Comparison of ENCODE assay signal across 16 cellular contexts in the genomic region with DNA sequence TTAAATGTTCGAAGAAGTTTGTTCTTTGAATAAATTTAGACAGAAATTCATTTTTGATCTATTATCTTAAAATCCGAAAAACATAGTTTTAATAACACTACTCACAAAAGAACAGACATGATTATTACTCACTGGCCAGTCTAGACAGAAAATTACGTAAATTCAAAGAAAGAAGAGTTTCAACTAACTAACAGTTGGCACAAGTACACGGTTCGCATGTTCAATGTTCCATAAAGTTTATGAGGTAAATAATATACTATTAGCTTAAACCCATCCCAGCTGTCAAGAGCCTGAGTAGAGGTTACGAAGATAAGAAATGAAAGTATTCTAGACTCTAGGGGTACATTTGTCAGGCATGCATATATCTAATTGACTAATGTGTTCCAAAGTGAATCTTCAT.
DNase-seq lines count a peak whose midpoint lies in the region; ATAC-seq, FAIRE-seq and TF ChIP-seq lines count a peak whose summit lies in the region.
"Had no signal": no experiment of that assay in that cellular context is flagged by ENCODE, and none has a peak within 500 bp of the region (broad histone marks: within the 10 kb centered on the region; RNA-seq: fewer than 3 reads in every experiment).

No MANE protein-coding gene starts in this region.

- no peak overlapping the region for H4K8ac ChIP-seq in IMR-90 (ENCODE audit: low read depth in 2 of 2, low read length in 2 of 2)

- H3K4me3 ChIP-seq in IMR-90 (ENCODE audit: insufficient read depth, low read depth, low read length) = no peak overlapping the region
- H3K4me3 ChIP-seq in SJSA1 = no peak overlapping the region
- H3K4me3 ChIP-seq in ovary = no peak overlapping the region
- H3K4me3 ChIP-seq: GM23248, HAP-1 had no signal

- BruUV-seq in IMR-90 (replicated peaks; lab: Mats Ljungman, UMichigan) = no TSS peak

- peaks cover 7% of the 10 kb centered on the region for H3K4me1 ChIP-seq in IMR-90 (ENCODE audit: control insufficient read depth, insufficient read depth, low read length)
- H3K4me1 ChIP-seq in SJSA1 (replicated peaks) = peaks cover 39% of the 10 kb centered on the region
- H3K4me1 ChIP-seq in ovary (ENCODE audit: insufficient read depth) = no peaks in the 10 kb centered on the region

- H2BK15ac ChIP-seq in IMR-90 (ENCODE audit: low read depth, low read length) = peak overlapping the region; percentile 61; the same call in 2 of the 3 replicates

- H3K27ac ChIP-seq in IMR-90 (ENCODE audit: insufficient read depth, low read length) (no peak overlapping the region), SJSA1 (peak overlapping the region; percentile 86), ovary (no peak overlapping the region)
- H3K27ac ChIP-seq: C4-2B, GM23248 had no signal

- no peak for TF ChIP-seq RAD21 in IMR-90 (IDR thresholded peaks at IDR 0.05; ENCODE audit: low read length)

- intact Hi-C loops in IMR-90 (cut with micrococcal nuclease) (no loop called here), ovary (cut with DNase I) (no loop called here)

- no peak overlapping the region for H2BK5ac ChIP-seq in IMR-90 (ENCODE audit: low read depth, low read length, poor library complexity, severe bottlenecking)

- peaks cover 3% of the 10 kb centered on the region; the same call in 1 of the 2 replicates for H4K20me1 ChIP-seq in IMR-90 (ENCODE audit: insufficient read depth, low read length)

- TF ChIP-seq POLR2A in IMR-90 (IDR thresholded peaks at IDR 0.05; ENCODE audit: low read depth, low read length) (no peak), ovary (IDR thresholded peaks at IDR 0.05) (no peak)

- H3K9me1 ChIP-seq in IMR-90 (ENCODE audit: insufficient read depth, low read length) = peaks cover 9% of the 10 kb centered on the region

- no peak overlapping the region for H2BK20ac ChIP-seq in IMR-90 (ENCODE audit: low read depth, low read length)

- H3K56ac ChIP-seq in IMR-90 (ENCODE audit: extremely low read depth, insufficient read depth, low read length) = no peak overlapping the region

- ATAC-seq in IMR-90 (ENCODE audit: low read depth) (no peak), GM18907 (IDR thresholded peaks at IDR 0.05; ENCODE audit: unreplicated experiment) (no peak)
- ATAC-seq: HepG2 had no signal

- no peak overlapping the region for H4K5ac ChIP-seq in IMR-90 (ENCODE audit: low read depth, low read length)

- H3K4me2 ChIP-seq in IMR-90 (ENCODE audit: low read depth, low read length) = no peak overlapping the region

- POLR2A ChIA-PET in IMR-90 (lab: Charles Lee; ENCODE audit: unreplicated experiment) = no interaction called here

- H3K27me3 ChIP-seq in IMR-90 (ENCODE audit: control insufficient read depth, insufficient read depth, low read length) (no peaks in the 10 kb centered on the region), SJSA1 (replicated peaks) (no peaks in the 10 kb centered on the region), ovary (no peaks in the 10 kb centered on the region)

- no peak overlapping the region for H2AK9ac ChIP-seq in IMR-90 (replicated peaks; ENCODE audit: low read depth, low read length, poor library complexity)

- H3K9me3 ChIP-seq in IMR-90 (ENCODE audit: control insufficient read depth, insufficient read depth, low read length) (no peaks in the 10 kb centered on the region), SJSA1 (replicated peaks) (no peaks in the 10 kb centered on the region), ovary (no peaks in the 10 kb centered on the region)
- H3K9me3 ChIP-seq: HAP-1 had no signal

- no peak overlapping the region for H3K14ac ChIP-seq in IMR-90 (replicated peaks; ENCODE audit: low read depth, low read length)

- H2AK5ac ChIP-seq in IMR-90 (ENCODE audit: low read depth, low read length) = no peak overlapping the region

- H3K23ac ChIP-seq in IMR-90 (ENCODE audit: low read depth, low read length) = no peak overlapping the region

- DNase-seq in IMR-90 (no peak), SJSA1 (ENCODE audit: low read depth in 1 of 2, low spot score in 2 of 2) (no peak), DMS153 treated with DMSO at 0.1 percent for 48 hours (lab: John Stamatoyannopoulos, UW; ENCODE audit: unreplicated experiment) (no peak), ovary (no peak)
- no peak for DNase-seq in stimulated activated naive CD4-positive, alpha-beta T cell (lab: John Stamatoyannopoulos, UW)
- DNase-seq: AML-193; CD4-positive, alpha-beta memory T cell; DMS153; DMS79 treated with DMSO at 0.1 percent for 48 hours; GF-D8; GM23248 had no signal

- dilution Hi-C loops in IMR-90 (cut with HindIII; ENCODE audit: low sequenced_read_pairs, unreplicated experiment) = no loop called here

- in situ Hi-C loops in IMR-90 (cut with MboI; ENCODE audit: low sequenced_read_pairs) = no loop called here

- H3K79me1 ChIP-seq in IMR-90 (ENCODE audit: low read depth in 1 of 2, low read length in 2 of 2) = peaks cover 36 to 56% of the 10 kb centered on the region in 2 experiments

- H3K18ac ChIP-seq in IMR-90 (ENCODE audit: low read depth, low read length) = no peak overlapping the region; the same call in 1 of the 2 replicates

- H3K36me3 ChIP-seq in IMR-90 (ENCODE audit: control insufficient read depth, insufficient read depth, low read length) = peaks cover 2% of the 10 kb centered on the region; the same call in 1 of the 2 replicates
- peaks cover 5% of the 10 kb centered on the region for H3K36me3 ChIP-seq in SJSA1
- H3K36me3 ChIP-seq in ovary = no peaks in the 10 kb centered on the region
- H3K36me3 ChIP-seq: HAP-1 had no signal

- no peak for TF ChIP-seq EP300 in ovary (IDR thresholded peaks at IDR 0.05)

- H2BK120ac ChIP-seq in IMR-90 (ENCODE audit: low read depth, low read length) = no peak overlapping the region

- FAIRE-seq in islet of Langerhans (lab: Jason Lieb, UNC) = peak; percentile 72
- FAIRE-seq: HepG2 had no signal

- no CpG with 5 or more reads among the region's 6 CpGs for WGBS in IMR-90 (ENCODE audit: extremely low coverage in 2 of 2, insufficient read length in 1 of 2), 2 experiments
- WGBS in ovary, 3 donors = 87 to 94% (median 91%) methylated on average over 6 of the region's 6 CpGs

- H2AFZ ChIP-seq in IMR-90 (replicated peaks; ENCODE audit: low read length, poor library complexity) = no peak overlapping the region
- H2AFZ ChIP-seq: GM23248 had no signal

- 0 out of 2 replicates have a peak overlapping the region, but pooled peaks have one; percentile 57 for H3K4ac ChIP-seq in IMR-90 (ENCODE audit: low read depth, low read length)

- CTCF ChIA-PET in IMR-90 (lab: Yijun Ruan, JAX) = no interaction called here

- H3K9ac ChIP-seq in IMR-90 (ENCODE audit: low read depth, low read length) = no peak overlapping the region
- H3K9ac ChIP-seq: GM23248 had no signal

- no peak overlapping the region for H4K91ac ChIP-seq in IMR-90 (ENCODE audit: insufficient read depth, low read depth, low read length)

- TF ChIP-seq CTCF in IMR-90 (conservative IDR thresholded peaks at IDR 0.05; ENCODE audit: low read depth, low read length) (no peak), ovary (IDR thresholded peaks at IDR 0.05) (no peak)

TF ChIP-seq in IMR-90, 13 proteins besides CTCF, POLR2A, EP300 and RAD21:
- TF ChIP-seq MXI1 (IDR thresholded peaks at IDR 0.05; ENCODE audit: borderline replicate concordance, low read depth, low read length) (no peak), NFE2L2 (IDR thresholded peaks at IDR 0.05; ENCODE audit: low read depth, low read length) (no peak), MAFK (IDR thresholded peaks at IDR 0.05; ENCODE audit: low read depth, low read length) (no peak), CHD1 (IDR thresholded peaks at IDR 0.05; ENCODE audit: low read depth, low read length) (no peak), FOS (IDR thresholded peaks at IDR 0.05; ENCODE audit: low read depth, low read length) (no peak), CEBPB (IDR thresholded peaks at IDR 0.05; ENCODE audit: low read depth, low read length) (no peak), MAZ (IDR thresholded peaks at IDR 0.05; ENCODE audit: borderline replicate concordance, low read depth, low read length) (no peak), RFX5 (IDR thresholded peaks at IDR 0.05; ENCODE audit: low read depth, low read length) (no peak), RCOR1 (IDR thresholded peaks at IDR 0.05; ENCODE audit: insufficient replicate concordance, low read length) (no peak), BHLHE40 (IDR thresholded peaks at IDR 0.05; ENCODE audit: low read depth, low read length) (no peak), SMC3 (IDR thresholded peaks at IDR 0.05; ENCODE audit: low read depth, low read length) (no peak)
- TF ChIP-seq, protein P1, sequence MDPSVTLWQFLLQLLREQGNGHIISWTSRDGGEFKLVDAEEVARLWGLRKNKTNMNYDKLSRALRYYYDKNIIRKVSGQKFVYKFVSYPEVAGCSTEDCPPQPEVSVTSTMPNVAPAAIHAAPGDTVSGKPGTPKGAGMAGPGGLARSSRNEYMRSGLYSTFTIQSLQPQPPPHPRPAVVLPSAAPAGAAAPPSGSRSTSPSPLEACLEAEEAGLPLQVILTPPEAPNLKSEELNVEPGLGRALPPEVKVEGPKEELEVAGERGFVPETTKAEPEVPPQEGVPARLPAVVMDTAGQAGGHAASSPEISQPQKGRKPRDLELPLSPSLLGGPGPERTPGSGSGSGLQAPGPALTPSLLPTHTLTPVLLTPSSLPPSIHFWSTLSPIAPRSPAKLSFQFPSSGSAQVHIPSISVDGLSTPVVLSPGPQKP (IDR thresholded peaks at IDR 0.05; ENCODE audit: borderline replicate concordance, low read depth, low read length) = no peak
- TF ChIP-seq, protein P2, sequence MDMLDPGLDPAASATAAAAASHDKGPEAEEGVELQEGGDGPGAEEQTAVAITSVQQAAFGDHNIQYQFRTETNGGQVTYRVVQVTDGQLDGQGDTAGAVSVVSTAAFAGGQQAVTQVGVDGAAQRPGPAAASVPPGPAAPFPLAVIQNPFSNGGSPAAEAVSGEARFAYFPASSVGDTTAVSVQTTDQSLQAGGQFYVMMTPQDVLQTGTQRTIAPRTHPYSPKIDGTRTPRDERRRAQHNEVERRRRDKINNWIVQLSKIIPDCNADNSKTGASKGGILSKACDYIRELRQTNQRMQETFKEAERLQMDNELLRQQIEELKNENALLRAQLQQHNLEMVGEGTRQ (IDR thresholded peaks at IDR 0.05; ENCODE audit: low read depth, low read length) = no peak
